Comparison of ENCODE assay signal across 15 cellular contexts in genomic region chr10:80137031-80137712, GRCh38. TPM values are rescaled to one million over a fixed set of nuclear protein-coding genes. Genes with fewer than 3 reads are reported as not detected.
DNase-seq lines count a peak whose midpoint lies in the region; ATAC-seq and TF ChIP-seq lines count a peak whose summit lies in the region.
"Had no signal": no experiment of that assay in that cellular context is flagged by ENCODE, and none has a peak within 500 bp of the region (broad histone marks: within the 10 kb centered on the region; RNA-seq: fewer than 3 reads in every experiment).

No MANE protein-coding gene starts in this region.

- peaks cover 26 to 28% of the 10 kb centered on the region in 2 donors for H3K27me3 Mint-ChIP-seq in CD4-positive, alpha-beta memory T cell

- intact Hi-C loops in body of pancreas (cut with DNase I) = no loop called here
- intact Hi-C loops in left ventricle myocardium superior (cut with micrococcal nuclease) = no loop called here
- intact Hi-C loops in CD4-positive, alpha-beta memory T cell (cut with micrococcal nuclease) = no loop called here

- H3K9me3 Mint-ChIP-seq in CD4-positive, alpha-beta memory T cell = peaks cover 0 to 4% (median 0%) of the 10 kb centered on the region in 8 donors
- H3K9me3 Mint-ChIP-seq: CD4-positive, alpha-beta T cell; T-helper 2 cell treated with Interferon-gamma antibody and Interleukin-4, amounts not matched to agents 5 μg/mL and 100 μg/mL, for 36 hours had no signal

- H3K4me3 ChIP-seq in body of pancreas = no peak overlapping the region
- H3K4me3 ChIP-seq in skeletal muscle tissue (ENCODE audit: low read length in 3 of 3) = no peak overlapping the region
- no peak overlapping the region for H3K4me3 ChIP-seq in CD4-positive, alpha-beta memory T cell (ENCODE audit: low read length in 2 of 2)
- H3K4me3 ChIP-seq: pancreas had no signal

- CTCF ChIA-PET in CD4-positive, alpha-beta memory T cell (lab: Charles Lee; ENCODE audit: partially characterized antibody) = interaction anchor here (1.1 kb wide), 2 partner anchors 11 to 86 kb away, joined by 3 to 4 read pairs; no protein-coding TSS in a partner anchor

- H3K36me3 ChIP-seq in body of pancreas (replicated peaks in 1 of 2; ENCODE audit: insufficient read depth in 1 of 2, low read depth in 2 of 2) (no peaks in the 10 kb centered on the region), skeletal muscle tissue (ENCODE audit: control insufficient read depth in 3 of 3, insufficient read depth in 3 of 3, low read length in 3 of 3) (no peaks in the 10 kb centered on the region)
- H3K36me3 ChIP-seq in CD4-positive, alpha-beta memory T cell (ENCODE audit: insufficient read depth, low read length) = no peaks in the 10 kb centered on the region
- H3K36me3 ChIP-seq: pancreas had no signal

- TF ChIP-seq CTCF in body of pancreas (IDR thresholded peaks at IDR 0.05) = no peak

- no peak overlapping the region for H3K4me3 Mint-ChIP-seq in CD4-positive, alpha-beta memory T cell
- H3K4me3 Mint-ChIP-seq: CD4-positive, alpha-beta T cell; T-helper 2 cell treated with Interferon-gamma antibody and Interleukin-4, amounts not matched to agents 5 μg/mL and 100 μg/mL, for 36 hours had no signal

- H3K9me3 ChIP-seq in body of pancreas (no peaks in the 10 kb centered on the region), skeletal muscle tissue (ENCODE audit: control insufficient read depth in 3 of 3, low read length in 3 of 3) (no peaks in the 10 kb centered on the region)
- H3K9me3 ChIP-seq in CD4-positive, alpha-beta memory T cell (ENCODE audit: control insufficient read depth in 1 of 2, low read length in 2 of 2) = no peaks in the 10 kb centered on the region
- H3K9me3 ChIP-seq: pancreas had no signal

- no peaks in the 10 kb centered on the region for H3K36me3 Mint-ChIP-seq in CD4-positive, alpha-beta memory T cell

- H3K4me1 Mint-ChIP-seq in CD4-positive, alpha-beta memory T cell = peaks cover 0 to 3% (median 0%) of the 10 kb centered on the region in 4 donors

- H3K9ac ChIP-seq in skeletal muscle tissue (ENCODE audit: low read depth in 1 of 3, low read length in 3 of 3) = peak overlapping the region in 2 of 3 donors; percentile 1 to 16

- H3K4me1 ChIP-seq in body of pancreas (peaks cover 12% of the 10 kb centered on the region), skeletal muscle tissue (ENCODE audit: control insufficient read depth in 3 of 3, insufficient read depth in 3 of 3, low read length in 3 of 3) (peaks cover 24 to 29% (median 25%) of the 10 kb centered on the region in 3 donors)
- no peaks in the 10 kb centered on the region for H3K4me1 ChIP-seq in CD4-positive, alpha-beta memory T cell (ENCODE audit: insufficient read depth, low read length)
- H3K4me1 ChIP-seq: pancreas had no signal

- DNase-seq in EL (peak; percentile 20), body of pancreas (peak in 1 of 4 donors; percentile 37), left ventricle myocardium superior (peak; percentile 82), superior temporal gyrus (ENCODE audit: extremely low spot score) (no peak), NCI-H748 treated with DMSO at 0.1 percent for 48 hours (lab: John Stamatoyannopoulos, UW) (no peak), SKM-1 treated with dmso at 0.1 percent for 144 hours (lab: John Stamatoyannopoulos, UW; ENCODE audit: unreplicated experiment) (no peak)
- DNase-seq in CD4-positive, alpha-beta memory T cell = no peak
- DNase-seq: anterior cingulate cortex; CD4-positive, alpha-beta T cell; GOT3; Karpas-422; NCI-H2107; pancreas had no signal

- ATAC-seq in body of pancreas (peak; percentile 47), left ventricle myocardium superior (peak; percentile 76)

- POLR2A ChIA-PET in CD4-positive, alpha-beta memory T cell (lab: Charles Lee; ENCODE audit: partially characterized antibody) = no interaction called here

- peaks cover 2 to 5% of the 10 kb centered on the region in 2 donors for H3K27me3 ChIP-seq in body of pancreas
- H3K27me3 ChIP-seq in skeletal muscle tissue (ENCODE audit: control insufficient read depth in 3 of 3, insufficient read depth in 3 of 3, low read length in 3 of 3) = peaks cover 12 to 26% (median 24%) of the 10 kb centered on the region in 3 donors
- H3K27me3 ChIP-seq in CD4-positive, alpha-beta memory T cell (ENCODE audit: insufficient read depth, low read length) = no peaks in the 10 kb centered on the region
- H3K27me3 ChIP-seq: pancreas had no signal

- H3K27ac Mint-ChIP-seq in CD4-positive, alpha-beta memory T cell = no peak overlapping the region
- H3K27ac Mint-ChIP-seq: CD4-positive, alpha-beta T cell; T-helper 2 cell treated with Interferon-gamma antibody and Interleukin-4, amounts not matched to agents 5 μg/mL and 100 μg/mL, for 36 hours had no signal

- WGBS in body of pancreas, 2 donors = 82 to 95% methylated on average over 7 to 11 of the region's 11 CpGs

- TF ChIP-seq POLR2A in body of pancreas (IDR thresholded peaks at IDR 0.05) = no peak

- H3K27ac ChIP-seq in body of pancreas (no peak overlapping the region), skeletal muscle tissue (ENCODE audit: low read depth, low read length) (peak overlapping the region; percentile 80)
- H3K27ac ChIP-seq in CD4-positive, alpha-beta memory T cell (ENCODE audit: low read depth, low read length) = no peak overlapping the region
- H3K27ac ChIP-seq: pancreas had no signal

RNA-seq across cellular contexts. Expression of gene PLAC9, which starts 4.6 kb away (rescaled TPM):
- total RNA-seq in body of pancreas (10 to 100 TPM in 1 of 2 donors, 1 to 10 TPM in 1; 6.5 to 39.9 TPM), left ventricle myocardium superior (23.2 TPM), skeletal muscle tissue (36.5 TPM)
- total RNA-seq in CD4-positive, alpha-beta memory T cell = not detected
- polyA plus RNA-seq in CD4-positive, alpha-beta memory T cell = under 1 TPM in 1 of 2 donors, not detected in 1; 0.81 TPM
- total RNA-seq: CD4-positive, alpha-beta T cell had no signal

RNA-seq across cellular contexts. Expression of gene TMEM254, which starts 58.7 kb away (rescaled TPM):
- total RNA-seq in body of pancreas (1 to 10 TPM; 8.6 to 9.9 TPM), left ventricle myocardium superior (6.9 TPM), skeletal muscle tissue (8.9 TPM)
- 10 to 100 TPM; 14.2 to 16.6 TPM for total RNA-seq in CD4-positive, alpha-beta memory T cell
- 10 to 100 TPM; 35.6 to 49.4 TPM for polyA plus RNA-seq in CD4-positive, alpha-beta memory T cell

Comparison
In these comparisons a context has a peak if more than half of its experiments do, and no peak if none do; other contexts are left out.
1. DNase-seq: peak in EL (single experiment) and left ventricle myocardium superior (single experiment); none in superior temporal gyrus (single experiment), CD4-positive, alpha-beta memory T cell (0 of 5), NCI-H748 treated with DMSO at 0.1 percent for 48 hours (single experiment) and SKM-1 treated with dmso at 0.1 percent for 144 hours (single experiment).
2. RNA of gene PLAC9, which starts 4.6 kb away (total RNA-seq): 6.5 to 39.9 TPM in body of pancreas, 36.5 TPM in skeletal muscle tissue (single experiment) and 23.2 TPM in left ventricle myocardium superior (single experiment); not detected in CD4-positive, alpha-beta memory T cell; every median in the first group is over 4 times any median in the second.